ENCODE assay signal across 27 cellular contexts in the genomic region with DNA sequence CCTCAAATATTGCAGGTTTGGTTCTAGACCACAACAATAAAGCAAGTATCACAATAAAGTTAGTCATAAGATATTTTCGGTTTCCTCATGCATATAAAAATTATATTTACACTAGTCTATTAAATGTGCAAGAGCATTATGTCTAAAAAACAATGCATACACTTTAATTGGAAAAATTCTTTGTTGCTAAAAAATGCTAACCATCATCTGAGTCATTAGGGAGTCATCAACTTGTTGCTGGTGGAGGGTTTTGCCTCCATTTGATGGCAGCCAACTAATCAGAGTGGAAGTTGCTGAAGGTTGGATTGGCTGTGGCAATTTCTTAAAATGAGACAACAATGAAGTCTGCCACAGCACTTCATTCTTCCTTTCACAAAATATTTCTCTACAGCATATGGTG.
DNase-seq lines count a peak whose midpoint lies in the region; ATAC-seq, FAIRE-seq and TF ChIP-seq lines count a peak whose summit lies in the region.
"Had no signal": no experiment of that assay in that cellular context is flagged by ENCODE, and none has a peak within 500 bp of the region (broad histone marks: within the 10 kb centered on the region; RNA-seq: fewer than 3 reads in every experiment).

No MANE protein-coding gene starts in this region.

- H3K4me3 ChIP-seq in RWPE2 (ENCODE audit: severe bottlenecking), result no peak overlapping the region
- H3K4me3 ChIP-seq: left lung, mucosa of descending colon, psoas muscle, stomach, upper lobe of left lung had no signal

- FAIRE-seq in GM12892 (lab: Jason Lieb, UNC), result peak; percentile 33
- FAIRE-seq: A204.1, frontal cortex, small intestine had no signal

- no peak for TF ChIP-seq POLR2A in GM12892 (IDR thresholded peaks at IDR 0.05; ENCODE audit: low read depth, low read length)

- DNase-seq in A172 (ENCODE audit: low spot score), result peak; percentile 77
- no peak for DNase-seq in GM12892 (ENCODE audit: insufficient read length)
- DNase-seq in RWPE2 (ENCODE audit: low spot score), result no peak
- DNase-seq in fibroblast of peridontal ligament (ENCODE audit: extremely low read depth), result peak; percentile 73
- no peak for DNase-seq in HUDEP-2 (lab: John Stamatoyannopoulos, UW; ENCODE audit: unreplicated experiment in 76 of 76)
- no peak for DNase-seq in left lobe of liver (ENCODE audit: low spot score)
- DNase-seq: activated naive CD4-positive, alpha-beta T cell treated with Interleukin-2 at 50 U/mL for 16 hours; activated T-cell treated with anti-CD3 and anti-CD28 coated beads for 4 hours; anterior cingulate cortex; DMS 273 treated with DMSO at 0.1 percent for 48 hours; endodermal cell; KG1; left lung; mucosa of descending colon; NCI-H1092; NCI-H2081 treated with DMSO at 0.1 percent for 48 hours; NCI-H510A; psoas muscle; small intestine; stimulated activated CD4-positive, alpha-beta T cell treated with anti-CD3 and anti-CD28 coated beads, Interleukin-4, amount 100 ng/mL, for 24 hours; stomach; upper lobe of left lung had no signal

- no peak for TF ChIP-seq CTCF in RWPE2 (IDR thresholded peaks at IDR 0.05; ENCODE audit: poor library complexity, severe bottlenecking)

- no peaks in the 10 kb centered on the region for H3K36me3 ChIP-seq in RWPE2 (ENCODE audit: low read depth)
- H3K36me3 ChIP-seq: left lung, stomach, upper lobe of left lung had no signal

- no peaks in the 10 kb centered on the region for H3K9me3 ChIP-seq in RWPE2 (ENCODE audit: severe bottlenecking)
- H3K9me3 ChIP-seq: mucosa of descending colon, psoas muscle, stomach, upper lobe of left lung had no signal

- ATAC-seq in RWPE2 (ENCODE audit: low read depth), result peak; percentile 57; the same call in 1 of the 3 replicates
- no peak for ATAC-seq in GM21528 (IDR thresholded peaks at IDR 0.05; ENCODE audit: low FRiP score, unreplicated experiment)
- ATAC-seq in left lobe of liver, result no peak
- no peak for ATAC-seq in HG03469 (IDR thresholded peaks at IDR 0.05; ENCODE audit: unreplicated experiment)
- ATAC-seq: left lung, mucosa of descending colon, psoas muscle, Right ventricle myocardium inferior had no signal

- no peaks in the 10 kb centered on the region for H3K4me1 ChIP-seq in RWPE2 (ENCODE audit: insufficient read depth, poor library complexity, severe bottlenecking)
- H3K4me1 ChIP-seq: psoas muscle, upper lobe of left lung had no signal

- H3K27me3 ChIP-seq in RWPE2 (ENCODE audit: insufficient read depth, poor library complexity, severe bottlenecking), result no peaks in the 10 kb centered on the region
- H3K27me3 ChIP-seq: left lung, stomach, upper lobe of left lung had no signal

- no peak overlapping the region for H3K27ac ChIP-seq in RWPE2 (ENCODE audit: poor library complexity, severe bottlenecking)
- H3K27ac ChIP-seq: left lung, psoas muscle, stomach, upper lobe of left lung had no signal

Comparison
In these comparisons a context has a peak if more than half of its experiments do, and no peak if none do; other contexts are left out.
1. DNase-seq: peak in A172 (single experiment) and fibroblast of peridontal ligament (single experiment); none in GM12892 (single experiment), RWPE2 (single experiment), HUDEP-2 (0 of 76) and left lobe of liver (single experiment).